17 cellular contexts compared by ENCODE assay signal in genomic region chr5:859798-860296, GRCh38. TPM values are rescaled to one million over a fixed set of nuclear protein-coding genes. Genes with fewer than 3 reads are reported as not detected.
DNase-seq lines count a peak whose midpoint lies in the region; ATAC-seq and TF ChIP-seq lines count a peak whose summit lies in the region.
"Had no signal": no experiment of that assay in that cellular context is flagged by ENCODE, and none has a peak within 500 bp of the region (broad histone marks: within the 10 kb centered on the region; RNA-seq: fewer than 3 reads in every experiment).

No MANE protein-coding gene starts in this region.

- peaks cover 25% of the 10 kb centered on the region for H3K36me3 ChIP-seq in right atrium auricular region
- peaks cover 5 to 32% of the 10 kb centered on the region in 2 donors for H3K36me3 ChIP-seq in psoas muscle (ENCODE audit: insufficient read depth in 1 of 2, low read depth in 1 of 2)

- H3K27ac ChIP-seq in right atrium auricular region, result no peak overlapping the region
- H3K27ac ChIP-seq in psoas muscle, result no peak overlapping the region
- H3K27ac ChIP-seq: 22Rv1, A549, C4-2B had no signal

- intact Hi-C loops in Right ventricle myocardium superior (cut with DNase I), result no loop called here
- intact Hi-C loops in psoas muscle (cut with DNase I), result no loop called here

- H3K4me1 Mint-ChIP-seq in T-helper 17 cell (peaks cover 7% of the 10 kb centered on the region), neural crest cell (no peaks in the 10 kb centered on the region)
- H3K4me1 Mint-ChIP-seq: H9 had no signal

- no peak overlapping the region for H3K4me3 ChIP-seq in right atrium auricular region
- H3K4me3 ChIP-seq in psoas muscle, result no peak overlapping the region
- H3K4me3 ChIP-seq: A549 had no signal

- H3K4me1 ChIP-seq in right atrium auricular region (no peaks in the 10 kb centered on the region), psoas muscle (no peaks in the 10 kb centered on the region)
- H3K4me1 ChIP-seq: A549 had no signal

- H3K9me3 ChIP-seq in right atrium auricular region (no peaks in the 10 kb centered on the region), T-helper 17 cell (ENCODE audit: control insufficient read depth, low read length, poor library complexity, severe bottlenecking) (no peaks in the 10 kb centered on the region), psoas muscle (no peaks in the 10 kb centered on the region)
- H3K9me3 ChIP-seq: A549, Caco-2 had no signal

- H3K36me3 Mint-ChIP-seq in T-helper 17 cell (ENCODE audit: low read depth) (peaks cover 2% of the 10 kb centered on the region), neural crest cell (ENCODE audit: low read depth) (no peaks in the 10 kb centered on the region)

- no peaks in the 10 kb centered on the region for H3K9me3 Mint-ChIP-seq in neural crest cell
- H3K9me3 Mint-ChIP-seq: CD4-positive, alpha-beta T cell; H9 had no signal

- DNase-seq in Right ventricle myocardium superior (peak; percentile 40), right atrium auricular region (ENCODE audit: low spot score) (no peak), T-helper 17 cell (no peak), neural crest cell (ENCODE audit: low read depth, low spot score) (no peak), psoas muscle (peak; percentile 10 to 50), DMS53 treated with DMSO at 0.1 percent for 48 hours (lab: John Stamatoyannopoulos, UW; ENCODE audit: unreplicated experiment) (no peak)
- DNase-seq: AML-193; CD4-positive, alpha-beta T cell; DMS79; GDM1; GOT3; H9 had no signal

- H3K27me3 ChIP-seq in right atrium auricular region (no peaks in the 10 kb centered on the region), psoas muscle (ENCODE audit: insufficient read depth in 3 of 3, low read length in 2 of 3) (peaks cover 0 to 2% (median 0%) of the 10 kb centered on the region in 3 donors)

- H3K27me3 Mint-ChIP-seq in T-helper 17 cell, result no peaks in the 10 kb centered on the region
- peaks cover 2% of the 10 kb centered on the region for H3K27me3 Mint-ChIP-seq in neural crest cell (ENCODE audit: low read depth)
- H3K27me3 Mint-ChIP-seq: CD4-positive, alpha-beta T cell had no signal

- H3K4me3 Mint-ChIP-seq in T-helper 17 cell (no peak overlapping the region), neural crest cell (no peak overlapping the region)
- H3K4me3 Mint-ChIP-seq: CD4-positive, alpha-beta T cell; H9 had no signal

- WGBS in psoas muscle, 3 donors, result 70 to 74% (median 71%) methylated on average over 14 to 16 of the region's 16 CpGs

- no peak for ATAC-seq in Right ventricle myocardium superior (ENCODE audit: poor library complexity)
- ATAC-seq in T-helper 17 cell, result no peak
- ATAC-seq in psoas muscle, result no peak
- no peak for ATAC-seq in HG03025 (IDR thresholded peaks at IDR 0.05; ENCODE audit: low FRiP score, unreplicated experiment)
- ATAC-seq: A549 had no signal

- H3K27ac Mint-ChIP-seq in T-helper 17 cell (peak overlapping the region; percentile 17), neural crest cell (ENCODE audit: unreplicated experiment) (peak overlapping the region; percentile 19)
- H3K27ac Mint-ChIP-seq: CD4-positive, alpha-beta T cell had no signal

- TF ChIP-seq CTCF in right atrium auricular region (IDR thresholded peaks at IDR 0.05) (no peak), neural crest cell (conservative IDR thresholded peaks at IDR 0.05) (no peak), psoas muscle (IDR thresholded peaks at IDR 0.05) (no peak)

RNA-seq across cellular contexts. Expression of gene ZDHHC11, which starts 9.1 kb away (rescaled TPM):
- total RNA-seq in Right ventricle myocardium superior, result 55.6 TPM
- total RNA-seq in right atrium auricular region, result 10 to 100 TPM; 10.8 to 16.2 TPM
- total RNA-seq in T-helper 17 cell, result 10 to 100 TPM; 27.7 to 37.1 TPM
- 14.5 and 17.2 TPM in 2 replicates for total RNA-seq in neural crest cell
- 1 to 10 TPM; 1.6 to 9.4 (median 2.8) TPM for total RNA-seq in psoas muscle
- 1 to 10 TPM in 1 of 3 donors, under 1 TPM in 2; 0.44 to 6.7 (median 0.51) TPM for polyA plus RNA-seq in psoas muscle

RNA-seq across cellular contexts. Expression of gene BRD9, which starts 32.8 kb away (rescaled TPM):
- total RNA-seq in Right ventricle myocardium superior, result 28.0 TPM
- total RNA-seq in right atrium auricular region, result 10 to 100 TPM; 15.0 to 16.1 TPM
- 100 to 1,000 TPM; 179 to 200 TPM for total RNA-seq in T-helper 17 cell
- 77.3 and 80.1 TPM in 2 replicates for total RNA-seq in neural crest cell
- 10 to 100 TPM; 21.3 to 28.0 (median 22.3) TPM for total RNA-seq in psoas muscle
- 10 to 100 TPM; 18.7 to 26.6 (median 24.8) TPM for polyA plus RNA-seq in psoas muscle

RNA-seq across cellular contexts. Expression of gene TRIP13, which starts 32.8 kb away (rescaled TPM):
- total RNA-seq in Right ventricle myocardium superior (0.48 TPM), right atrium auricular region (under 1 TPM; 0.20 to 0.93 TPM), T-helper 17 cell (1 to 10 TPM; 1.0 to 2.6 TPM), neural crest cell (27.6 and 32.6 TPM in 2 replicates), psoas muscle (under 1 TPM; 0.39 to 0.89 (median 0.76) TPM)
- 1 to 10 TPM in 1 of 3 donors, under 1 TPM in 2; 0.44 to 2.9 (median 0.83) TPM for polyA plus RNA-seq in psoas muscle

Comparison
In these comparisons a context has a peak if more than half of its experiments do, and no peak if none do; other contexts are left out.
1. DNase-seq: peak in Right ventricle myocardium superior (single experiment) and psoas muscle (2 of 2); none in right atrium auricular region (single experiment), T-helper 17 cell (0 of 3), neural crest cell (single experiment) and DMS53 treated with DMSO at 0.1 percent for 48 hours (single experiment).